ENCODE assay signal across 37 cellular contexts in genomic region chr1:168101336-168101735, GRCh38. TPM values are rescaled to one million over a fixed set of nuclear protein-coding genes. Genes with fewer than 3 reads are reported as not detected.
DNase-seq lines count a peak whose midpoint lies in the region; ATAC-seq, FAIRE-seq and TF ChIP-seq lines count a peak whose summit lies in the region.
"Had no signal": no experiment of that assay in that cellular context is flagged by ENCODE, and none has a peak within 500 bp of the region (broad histone marks: within the 10 kb centered on the region; RNA-seq: fewer than 3 reads in every experiment).

No MANE protein-coding gene starts in this region.

- H2BK12ac ChIP-seq in trophoblast cell (ENCODE audit: low read length), result no peak overlapping the region

- TF ChIP-seq CTCF in K562 (IDR thresholded peaks at IDR 0.05 in 2 of 3, conservative IDR thresholded peaks at IDR 0.05 in 1 of 3; ENCODE audit: insufficient read depth in 2 of 3, low read depth in 1 of 3, low read length in 3 of 3) (no peak), coronary artery (IDR thresholded peaks at IDR 0.05) (no peak), uterus (IDR thresholded peaks at IDR 0.05) (no peak)

- DNase-seq in K562 (ENCODE audit: extremely low read depth in 1 of 4, low spot score in 3 of 4), result no peak
- peak; percentile 26 for DNase-seq in coronary artery (ENCODE audit: low spot score)
- DNase-seq in trophoblast cell, result peak; percentile 13 to 54
- no peak for DNase-seq in uterus
- DNase-seq in RCC 7860 (ENCODE audit: low spot score), result no peak
- no peak for DNase-seq in SKM-1 treated with dmso at 0.1 percent for 144 hours (lab: John Stamatoyannopoulos, UW; ENCODE audit: unreplicated experiment)
- no peak for DNase-seq in activated CD4-positive, alpha-beta T cell treated with anti-CD3 and anti-CD28 coated beads for 36 hours
- no peak for DNase-seq in NK-92 (lab: John Stamatoyannopoulos, UW; ENCODE audit: unreplicated experiment)
- DNase-seq: 8988T; ACHN; AML-193; BE2C; C1 segment of cervical spinal cord; Calu3; CD4-positive, alpha-beta memory T cell; CD4-positive, alpha-beta T cell; CD4-positive, CD25-positive, alpha-beta regulatory T cell; CD8-positive, alpha-beta memory T cell; CD8-positive, alpha-beta T cell; COR-L47; DMS 273 treated with DMSO at 0.1 percent for 48 hours; DMS153; DMS53; DMS79; DMS79 treated with DMSO at 0.1 percent for 48 hours; DND-41; EL had no signal

- H3K79me2 ChIP-seq in K562 (ENCODE audit: control insufficient read depth, insufficient read depth, low read length) (no peaks in the 10 kb centered on the region), trophoblast cell (ENCODE audit: control insufficient read depth, insufficient read depth, low read length, poor library complexity) (no peaks in the 10 kb centered on the region)

- no peak overlapping the region for H4K12ac ChIP-seq in trophoblast cell (ENCODE audit: low read depth, low read length)

- peaks cover 0 to 4% of the 10 kb centered on the region in 2 experiments; a peak in 2 of 5 replicates for H3K4me1 ChIP-seq in K562 (replicated peaks in 1 of 2; ENCODE audit: control insufficient read depth in 2 of 2, insufficient read depth in 2 of 2, low read length in 2 of 2)
- H3K4me1 ChIP-seq in trophoblast cell (ENCODE audit: control insufficient read depth in 1 of 2, insufficient read depth in 2 of 2, low read length in 2 of 2), result peaks cover 7 to 14% of the 10 kb centered on the region in 2 experiments
- H3K4me1 ChIP-seq in uterus, result peaks cover 0 to 4% of the 10 kb centered on the region in 2 donors
- H3K4me1 ChIP-seq: A549, BE2C, Caco-2 had no signal

- no peaks in the 10 kb centered on the region for H3K27me3 Mint-ChIP-seq in activated CD4-positive, alpha-beta T cell treated with anti-CD3 and anti-CD28 coated beads for 36 hours
- H3K27me3 Mint-ChIP-seq: CD4-positive, alpha-beta T cell had no signal

- H3K36me3 ChIP-seq in K562 (ENCODE audit: control insufficient read depth, insufficient read depth, low read length) (no peaks in the 10 kb centered on the region), trophoblast cell (ENCODE audit: control insufficient read depth in 1 of 2, insufficient read depth in 2 of 2, low read length in 2 of 2) (peaks cover 0 to 5% of the 10 kb centered on the region in 2 experiments), uterus (no peaks in the 10 kb centered on the region)
- H3K36me3 ChIP-seq: BE2C; BLaER1; BLaER1 treated with 17β-estradiol and CSF1 and Interleukin-3, amounts not matched to agents 10 nM and 100 nM had no signal

- in situ Hi-C loops in K562 (cut with MboI), result no loop called here

- H3K18ac ChIP-seq in trophoblast cell (ENCODE audit: low read length), result no peak overlapping the region

- H3K9me3 Mint-ChIP-seq in activated CD4-positive, alpha-beta T cell treated with anti-CD3 and anti-CD28 coated beads for 36 hours (ENCODE audit: low read depth), result no peaks in the 10 kb centered on the region
- H3K9me3 Mint-ChIP-seq: CD4-positive, alpha-beta memory T cell; CD4-positive, alpha-beta T cell; CD8-positive, alpha-beta memory T cell; CD8-positive, alpha-beta T cell had no signal

- H3K23ac ChIP-seq in trophoblast cell (ENCODE audit: low read length), result no peak overlapping the region

- intact Hi-C loops in K562 (cut with micrococcal nuclease) (no loop called here), uterus (cut with DNase I; ENCODE audit: low total_unique reads) (no loop called here)
- intact Hi-C loops in activated CD4-positive, alpha-beta T cell treated with anti-CD3 and anti-CD28 coated beads for 36 hours (cut with DNase I, micrococcal nuclease), result no loop called here

- no peak overlapping the region for H3K4me3 Mint-ChIP-seq in activated CD4-positive, alpha-beta T cell treated with anti-CD3 and anti-CD28 coated beads for 36 hours
- H3K4me3 Mint-ChIP-seq: B cell; CD14-positive monocyte; CD4-positive, alpha-beta memory T cell; CD4-positive, alpha-beta T cell; CD4-positive, CD25-positive, alpha-beta regulatory T cell; CD8-positive, alpha-beta T cell had no signal

- H3K4me3 ChIP-seq in K562, result no peak overlapping the region
- H3K4me3 ChIP-seq in coronary artery, result no peak overlapping the region
- H3K4me3 ChIP-seq in trophoblast cell (ENCODE audit: low read depth, low read length), result no peak overlapping the region
- no peak overlapping the region for H3K4me3 ChIP-seq in uterus
- H3K4me3 ChIP-seq: A549; BLaER1; BLaER1 treated with 17β-estradiol and CSF1 and Interleukin-3, amounts not matched to agents 10 nM and 100 nM had no signal

- H2BK120ac ChIP-seq in trophoblast cell (ENCODE audit: insufficient read depth, low read length, poor library complexity), result no peak overlapping the region

- 22% methylated on average over 8 of the region's 8 CpGs for WGBS in K562 (ENCODE audit: insufficient coverage, low coverage, missing lambda C conversion rate)
- WGBS in trophoblast cell (ENCODE audit: extremely low coverage, insufficient coverage, insufficient read length), result no CpG with 5 or more reads among the region's 8 CpGs

- H3K4ac ChIP-seq in trophoblast cell (ENCODE audit: low read depth, low read length), result no peak overlapping the region

- no peak overlapping the region for H4K8ac ChIP-seq in trophoblast cell (ENCODE audit: low read depth, low read length)

- no TSS peak for BruUV-seq in K562 (replicated peaks; lab: Mats Ljungman, UMichigan)

- no peak overlapping the region for H3K27ac Mint-ChIP-seq in activated CD4-positive, alpha-beta T cell treated with anti-CD3 and anti-CD28 coated beads for 36 hours
- H3K27ac Mint-ChIP-seq: B cell; CD14-positive monocyte; CD4-positive, alpha-beta memory T cell; CD4-positive, alpha-beta T cell; CD4-positive, CD25-positive, alpha-beta regulatory T cell; CD8-positive, alpha-beta memory T cell; CD8-positive, alpha-beta T cell had no signal

- no peaks in the 10 kb centered on the region for H3K4me1 Mint-ChIP-seq in activated CD4-positive, alpha-beta T cell treated with anti-CD3 and anti-CD28 coated beads for 36 hours
- H3K4me1 Mint-ChIP-seq: B cell; CD14-positive monocyte; CD4-positive, CD25-positive, alpha-beta regulatory T cell; CD8-positive, alpha-beta memory T cell had no signal

- H4K20me1 ChIP-seq in K562 (replicated peaks; ENCODE audit: control insufficient read depth, insufficient read depth, low read length), result no peaks in the 10 kb centered on the region
- H4K20me1 ChIP-seq: BLaER1; BLaER1 treated with 17β-estradiol and CSF1 and Interleukin-3, amounts not matched to agents 10 nM and 100 nM had no signal

- H3K9me3 ChIP-seq in K562 (replicated peaks; ENCODE audit: control insufficient read depth, insufficient read depth, low read depth, low read length) (no peaks in the 10 kb centered on the region), trophoblast cell (ENCODE audit: insufficient read depth, low read depth, low read length) (peaks cover 1% of the 10 kb centered on the region), uterus (no peaks in the 10 kb centered on the region)
- H3K9me3 ChIP-seq: A549; BE2C; BLaER1; BLaER1 treated with 17β-estradiol and CSF1 and Interleukin-3, amounts not matched to agents 10 nM and 100 nM; Caco-2 had no signal

- H4K91ac ChIP-seq in trophoblast cell (ENCODE audit: low read depth, low read length), result no peak overlapping the region

- no peaks in the 10 kb centered on the region for H3K9me1 ChIP-seq in K562 (ENCODE audit: control insufficient read depth, insufficient read depth, low read length)

- CTCF ChIA-PET in K562 (lab: Yijun Ruan, JAX; ENCODE audit: low intra/inter-chr PET ratio), result no interaction called here
- CTCF ChIA-PET in activated CD4-positive, alpha-beta T cell treated with anti-CD3 and anti-CD28 coated beads for 36 hours (lab: Charles Lee), result interaction anchor here (0.9 to 2.5 kb wide), 3 partner anchors 17 to 44 kb away, joined by 3 to 8 read pairs (median 5); no protein-coding TSS in a partner anchor

- H2AK5ac ChIP-seq in trophoblast cell (ENCODE audit: low read length), result no peak overlapping the region

- H3K27ac ChIP-seq in K562 (ENCODE audit: extremely low read depth, low read depth, low read length) (no peak overlapping the region), coronary artery (no peak overlapping the region), trophoblast cell (ENCODE audit: low read depth, low read length) (no peak overlapping the region), uterus (peak overlapping the region; percentile 21 to 53)
- H3K27ac ChIP-seq: 22Rv1; A549; BLaER1; BLaER1 treated with 17β-estradiol and CSF1 and Interleukin-3, amounts not matched to agents 10 nM and 100 nM; C4-2B had no signal

- no peak overlapping the region for H3K14ac ChIP-seq in trophoblast cell (ENCODE audit: low read length)

- no peak for TF ChIP-seq RAD21 in K562 (CRISPR knock-in tag; conservative IDR thresholded peaks at IDR 0.05 in 1 of 2, IDR thresholded peaks at IDR 0.05 in 1 of 2)

- no peak for TF ChIP-seq EP300 in K562 (IDR thresholded peaks at IDR 0.05; ENCODE audit: low read length)

- no peak for ATAC-seq in K562
- no peak for ATAC-seq in activated CD4-positive, alpha-beta T cell treated with anti-CD3 and anti-CD28 coated beads for 36 hours
- ATAC-seq: A549; CD8-positive, alpha-beta T cell had no signal

- TF ChIP-seq POLR2A in K562 (conservative IDR thresholded peaks at IDR 0.05), result no peak
- no peak for TF ChIP-seq POLR2A in uterus (IDR thresholded peaks at IDR 0.05)

- no peak overlapping the region for H2AFZ ChIP-seq in K562 (ENCODE audit: low read depth, low read length)
- no peak overlapping the region for H2AFZ ChIP-seq in trophoblast cell (ENCODE audit: insufficient read depth, low read length, poor library complexity)

- no peak overlapping the region for H2BK5ac ChIP-seq in trophoblast cell (ENCODE audit: low read depth, low read length, poor library complexity)

- no peaks in the 10 kb centered on the region for H3K79me1 ChIP-seq in trophoblast cell (ENCODE audit: low read length)

- FAIRE-seq in K562 (lab: Jason Lieb, UNC), result peak; percentile 62
- FAIRE-seq in RCC 7860 (lab: Jason Lieb, UNC), result no peak
- FAIRE-seq: A204.1, A549, D721Med had no signal

- no peaks in the 10 kb centered on the region for H3K36me3 Mint-ChIP-seq in activated CD4-positive, alpha-beta T cell treated with anti-CD3 and anti-CD28 coated beads for 36 hours (ENCODE audit: low read depth)
- H3K36me3 Mint-ChIP-seq: CD14-positive monocyte; CD4-positive, alpha-beta memory T cell; CD4-positive, CD25-positive, alpha-beta regulatory T cell; CD8-positive, alpha-beta memory T cell; CD8-positive, alpha-beta T cell had no signal

- peaks cover 3 to 27% of the 10 kb centered on the region in 2 experiments; a peak in 4 of 5 replicates for H3K27me3 ChIP-seq in K562 (ENCODE audit: control insufficient read depth in 2 of 2, insufficient read depth in 2 of 2, low read length in 2 of 2)
- no peaks in the 10 kb centered on the region for H3K27me3 ChIP-seq in trophoblast cell (ENCODE audit: insufficient read depth, low read length)
- H3K27me3 ChIP-seq in uterus, result no peaks in the 10 kb centered on the region
- H3K27me3 ChIP-seq: BE2C; BLaER1; BLaER1 treated with 17β-estradiol and CSF1 and Interleukin-3, amounts not matched to agents 10 nM and 100 nM had no signal

- H3K9ac ChIP-seq in K562 (ENCODE audit: insufficient read depth in 1 of 2, low read depth in 2 of 2, low read length in 2 of 2) (no peak overlapping the region), trophoblast cell (ENCODE audit: low read length) (no peak overlapping the region)
- H3K9ac ChIP-seq: BLaER1; BLaER1 treated with 17β-estradiol and CSF1 and Interleukin-3, amounts not matched to agents 10 nM and 100 nM had no signal

- POLR2A ChIA-PET in K562 (lab: Yijun Ruan, JAX), result interaction anchor here (0.7 to 2.0 kb wide), 6 partner anchors 9 to 548 kb away, joined by 3 to 11 read pairs (median 4); partner anchors contain the start of gene CREG1
- POLR2A ChIA-PET in activated CD4-positive, alpha-beta T cell treated with anti-CD3 and anti-CD28 coated beads for 36 hours (lab: Charles Lee), result interaction anchor here (0.7 kb wide), 1 partner anchor 395 kb away, joined by 3 read pairs; no protein-coding TSS in a partner anchor

- H3K4me2 ChIP-seq in K562 (ENCODE audit: insufficient read depth, low read length) (no peak overlapping the region), trophoblast cell (ENCODE audit: low read length) (no peak overlapping the region)
- H3K4me2 ChIP-seq: A549; BLaER1; BLaER1 treated with 17β-estradiol and CSF1 and Interleukin-3, amounts not matched to agents 10 nM and 100 nM had no signal

RNA-seq across cellular contexts. Expression of gene GPR161, which starts 35.4 kb away (rescaled TPM):
- 1.4 and 3.6 TPM in 2 replicates for total RNA-seq in K562 (2011; cell fraction: chromatin; rRNA removed; ENCODE audit: low replicate concordance)
- total RNA-seq in K562 (2011; cell fraction: nucleolus; rRNA removed), result 2.6 and 3.8 TPM in 2 replicates
- total RNA-seq in K562 (2011; cell fraction: nucleoplasm; rRNA removed), result 2.3 and 2.6 TPM in 2 replicates
- total RNA-seq in K562 (2014; rRNA removed), result 0.45 and 1.1 TPM in 2 replicates
- 0.64 and 0.76 TPM in 2 replicates for total RNA-seq in K562 (2014; rRNA removed; fragmentation: Illumina TruSeq; extraction: Trizol)
- total RNA-seq in K562 (2015; rRNA removed; fragmentation: Illumina TruSeq; extraction: Trizol), result 0.68 and 1.0 TPM in 2 replicates
- total RNA-seq in K562 (2021), result 1.2 and 1.6 TPM in 2 replicates
- polyA plus RNA-seq in K562 (2011; rRNA removed), result 2.4 and 3.2 TPM in 2 replicates
- 3.1 and 3.3 TPM in 2 replicates for polyA plus RNA-seq in K562 (2011; cell fraction: cytosol; rRNA removed)
- 3.5 and 3.9 TPM in 2 replicates for polyA plus RNA-seq in K562 (2011; cell fraction: nucleus; rRNA removed)
- 1.5 and 1.9 TPM in 2 replicates for polyA plus RNA-seq in K562 (2012)
- 0.95 and 1.3 TPM in 2 replicates for polyA plus RNA-seq in K562 (2014; fragmentation: Illumina TruSeq; extraction: Trizol)
- under 1 TPM; 0.15 to 0.18 TPM for polyA plus RNA-seq in K562 (2014; fragmentation: Nextera tagmentation; extraction: Ambion mirVana)
- 0.73 and 1.1 TPM in 2 replicates for polyA plus RNA-seq in K562 (2014; rRNA removed)
- polyA minus RNA-seq in K562 (2011; rRNA and poly(A)+ RNA removed), result 5.4 and 5.5 TPM in 2 replicates
- 2.8 TPM in 2 replicates for polyA minus RNA-seq in K562 (2011; cell fraction: cytosol; rRNA and poly(A)+ RNA removed)
- 2.3 and 2.8 TPM in 2 replicates for polyA minus RNA-seq in K562 (2011; cell fraction: nucleus; rRNA and poly(A)+ RNA removed)
- polyA plus RNA-seq in trophoblast cell (2013), result 4.7 and 5.0 TPM in 2 replicates
- total RNA-seq in uterus, result 10 to 100 TPM in 3 of 4 donors, 1 to 10 TPM in 1; 9.7 to 45.5 (median 37.6) TPM
- total RNA-seq in activated CD4-positive, alpha-beta T cell treated with anti-CD3 and anti-CD28 coated beads for 36 hours, result under 1 TPM; 0.42 to 0.59 TPM
- total RNA-seq: CD4-positive, alpha-beta T cell; CD4-positive, CD25-positive, alpha-beta regulatory T cell; CD8-positive, alpha-beta T cell had no signal
- polyA plus RNA-seq: CD14-positive monocyte; CD4-positive, CD25-positive, alpha-beta regulatory T cell had no signal

Comparison
In these comparisons a context has a peak if more than half of its experiments do, and no peak if none do; other contexts are left out.
1. DNase-seq: peak in coronary artery (single experiment) and trophoblast cell (2 of 2); none in K562 (0 of 4), uterus (0 of 2), RCC 7860 (single experiment), SKM-1 treated with dmso at 0.1 percent for 144 hours (single experiment), activated CD4-positive, alpha-beta T cell treated with anti-CD3 and anti-CD28 coated beads for 36 hours (single experiment) and NK-92 (single experiment).
2. H3K27ac ChIP-seq: peak in uterus (2 of 2); none in K562 (single experiment), coronary artery (0 of 2) and trophoblast cell (single experiment).